17 cellular contexts compared by ENCODE assay signal in genomic region chr10:341081-341740, GRCh38.
"Had no signal": no experiment of that assay in that cellular context is flagged by ENCODE, and none has a peak within 500 bp of the region (broad histone marks: within the 10 kb centered on the region; RNA-seq: fewer than 3 reads in every experiment).

No MANE protein-coding gene starts in this region.

- H3K9me3 ChIP-seq: adrenal gland had no signal

- H3K27ac Mint-ChIP-seq: activated naive CD8-positive, alpha-beta T cell treated with anti-CD3 and anti-CD28 coated beads, Interleukin-2, amount 10 ng/mL, durations not matched to agents 7 days and 5 days; T-helper 1 cell treated with Interleukin-12 subunit alpha and Interleukin-12 subunit beta and Interleukin-4 antibody, amounts not matched to agents 30 μg/mL and 1 μg/mL, for 36 hours had no signal

- DNase-seq: activated CD4-positive, alpha-beta T cell treated with anti-CD3 and anti-CD28 coated beads for 4 hours; activated CD4-positive, alpha-beta T cell treated with anti-CD3 and anti-CD28 coated beads, Interleukin-2, amount 50 U/mL, for 48 hours; activated naive CD4-positive, alpha-beta T cell treated with anti-CD3 and anti-CD28 coated beads, Interleukin-2, amount 50 U/mL, for 16 hours; activated naive CD8-positive, alpha-beta T cell treated with anti-CD3 and anti-CD28 coated beads, Interleukin-2, amount 10 ng/mL, durations not matched to agents 7 days and 5 days; activated T-cell treated with anti-CD3 and anti-CD28 coated beads, Interleukin-2, amount 50 U/mL, for 1 hour; anterior cingulate cortex; caudate nucleus; MM.1S; NCI-H1105; NCI-H1436 treated with DMSO at 0.1 percent for 48 hours; NCI-H2081; NCI-H510A treated with DMSO at 0.1 percent for 48 hours; PC-3; SHP77 treated with DMSO at 0.1 percent for 48 hours had no signal

- H3K4me3 Mint-ChIP-seq: activated naive CD8-positive, alpha-beta T cell treated with anti-CD3 and anti-CD28 coated beads, Interleukin-2, amount 10 ng/mL, durations not matched to agents 7 days and 5 days; T-helper 1 cell treated with Interleukin-12 subunit alpha and Interleukin-12 subunit beta and Interleukin-4 antibody, amounts not matched to agents 30 μg/mL and 1 μg/mL, for 36 hours had no signal

- H3K4me3 ChIP-seq: adrenal gland had no signal

- H3K27ac ChIP-seq: adrenal gland had no signal

- H3K4me1 Mint-ChIP-seq: activated naive CD8-positive, alpha-beta T cell treated with anti-CD3 and anti-CD28 coated beads, Interleukin-2, amount 10 ng/mL, durations not matched to agents 7 days and 5 days had no signal

- H3K27me3 ChIP-seq: adrenal gland had no signal

- H3K4me1 ChIP-seq: adrenal gland had no signal

- H3K27me3 Mint-ChIP-seq: activated naive CD8-positive, alpha-beta T cell treated with anti-CD3 and anti-CD28 coated beads, Interleukin-2, amount 10 ng/mL, durations not matched to agents 7 days and 5 days had no signal

- H3K9me3 Mint-ChIP-seq: T-helper 1 cell treated with Interleukin-12 subunit alpha and Interleukin-12 subunit beta and Interleukin-4 antibody, amounts not matched to agents 30 μg/mL and 1 μg/mL, for 36 hours had no signal

- ATAC-seq: activated CD4-positive, CD25-positive, alpha-beta regulatory T cell treated with anti-CD3 and anti-CD28 coated beads, Interleukin-2, amount 50 U/mL, for 24 hours; PC-3 had no signal
